Comparison of ENCODE assay signal across 11 cellular contexts in the genomic region with DNA sequence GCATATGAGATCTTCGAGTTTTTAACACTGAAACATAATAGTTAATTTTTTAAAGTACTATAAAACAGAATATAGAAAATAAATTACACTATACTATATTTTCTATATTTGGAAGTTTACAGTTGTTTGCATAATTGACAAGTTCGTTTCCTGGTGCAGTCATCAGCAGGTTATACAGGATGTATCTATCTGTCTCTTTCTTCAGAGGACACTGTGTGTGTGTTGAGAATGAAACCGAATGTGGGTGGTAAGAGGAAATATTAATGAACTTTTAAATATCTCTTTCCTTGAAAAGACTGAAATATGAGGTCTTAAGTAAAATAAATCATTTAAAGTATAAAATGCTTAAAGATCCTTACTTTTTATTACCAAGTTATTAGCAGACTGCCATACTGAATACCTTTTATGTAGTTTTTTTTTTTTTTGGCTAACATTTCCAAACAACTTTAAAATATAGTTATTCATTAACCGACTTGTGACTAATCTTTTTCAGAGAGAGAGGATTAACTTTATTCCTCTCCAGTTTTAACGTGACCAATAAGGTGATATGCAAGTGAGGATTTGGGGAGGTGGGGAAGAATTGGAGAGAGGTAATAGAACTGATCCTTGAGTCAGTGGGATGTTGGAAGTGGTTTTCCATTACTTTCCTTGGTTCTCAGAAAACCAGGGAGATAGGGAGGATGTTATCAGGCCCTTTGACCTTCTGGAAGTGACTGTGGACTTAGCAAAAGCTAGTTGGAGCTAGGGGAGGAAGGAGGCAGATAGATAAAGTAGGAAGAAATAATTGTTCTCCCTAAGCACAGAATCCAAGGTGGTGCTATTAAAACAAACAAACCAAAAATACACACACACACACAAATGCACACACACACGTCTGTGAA.
DNase-seq lines count a peak whose midpoint lies in the region; ATAC-seq, FAIRE-seq and TF ChIP-seq lines count a peak whose summit lies in the region.
"Had no signal": no experiment of that assay in that cellular context is flagged by ENCODE, and none has a peak within 500 bp of the region (broad histone marks: within the 10 kb centered on the region; RNA-seq: fewer than 3 reads in every experiment).

No MANE protein-coding gene starts in this region.

- DNase-seq in MM.1S (peak; percentile 50), pancreas (peak in 1 of 6 donors; percentile 19), middle frontal gyrus (ENCODE audit: extremely low spot score, low spot score) (no peak)
- no peak for DNase-seq in stimulated activated CD4-positive, alpha-beta T cell treated with anti-CD3 and anti-CD28 coated beads, Interleukin-4, amount 100 ng/mL, for 4 hours
- DNase-seq in activated CD8-positive, alpha-beta memory T cell treated with anti-CD3 and anti-CD28 coated beads, Interleukin-2, amount 50 U/mL, for 48 hours, result no peak
- no peak for DNase-seq in NK-92 treated with Interleukin-12 subunit alpha and Interleukin-12 subunit beta, amount 100 ng/mL, for 24 hours (lab: John Stamatoyannopoulos, UW)
- DNase-seq: natural killer cell had no signal

- FAIRE-seq in pancreas (lab: Jason Lieb, UNC), result peak; percentile 49
- FAIRE-seq: colon had no signal

- H3K9me3 ChIP-seq in MM.1S (replicated peaks; ENCODE audit: insufficient read depth, low read length) (no peaks in the 10 kb centered on the region; the same call in 1 of the 2 replicates), pancreas (no peaks in the 10 kb centered on the region)
- H3K9me3 ChIP-seq: HAP-1 had no signal

- ATAC-seq in GM19324 (IDR thresholded peaks at IDR 0.05; ENCODE audit: low FRiP score, unreplicated experiment) (peak; percentile 68), HG02884 (IDR thresholded peaks at IDR 0.05; ENCODE audit: unreplicated experiment) (peak; percentile 50), pancreas (peak; percentile 63 to 87 (median 70))
- ATAC-seq: natural killer cell had no signal

- H3K27ac ChIP-seq in MM.1S (ENCODE audit: low read length), result no peak overlapping the region
- H3K27ac ChIP-seq in pancreas, result peak overlapping the region in 2 of 4 donors; percentile 15 to 40

- no peaks in the 10 kb centered on the region for H3F3A ChIP-seq in MM.1S (ENCODE audit: insufficient read depth, low read length)

- no peak overlapping the region for H3K4me2 ChIP-seq in MM.1S (ENCODE audit: low read depth, low read length)

- no peak overlapping the region for H3K9ac ChIP-seq in MM.1S (ENCODE audit: low read length)

- H3K4me1 ChIP-seq in MM.1S (ENCODE audit: low read length), result peaks cover 6% of the 10 kb centered on the region; the same call in 1 of the 2 replicates
- peaks cover 0 to 11% (median 7%) of the 10 kb centered on the region in 3 donors for H3K4me1 ChIP-seq in pancreas

- H3K36me3 ChIP-seq in MM.1S (replicated peaks; ENCODE audit: insufficient read depth, low read length), result no peaks in the 10 kb centered on the region
- no peaks in the 10 kb centered on the region for H3K36me3 ChIP-seq in pancreas
- H3K36me3 ChIP-seq: HAP-1 had no signal

- TF ChIP-seq CTCF in MM.1S (IDR thresholded peaks at IDR 0.05; ENCODE audit: low read length), result no peak
- TF ChIP-seq CTCF in pancreas (IDR thresholded peaks at IDR 0.05), result no peak

- H4K20me1 ChIP-seq in MM.1S (ENCODE audit: insufficient read depth, low read length), result no peaks in the 10 kb centered on the region

- intact Hi-C loops in pancreas (cut with DNase I), result no loop called here

- H3K9me2 ChIP-seq in MM.1S (replicated peaks; ENCODE audit: insufficient read depth, low read length), result no peaks in the 10 kb centered on the region

- no peaks in the 10 kb centered on the region for H3K79me2 ChIP-seq in MM.1S (ENCODE audit: low read length)

- 31 to 35% methylated on average over 6 of the region's 6 CpGs for WGBS in pancreas, 2 donors

- H3K27me3 ChIP-seq in MM.1S (replicated peaks; ENCODE audit: insufficient read depth, low read length) (no peaks in the 10 kb centered on the region), pancreas (no peaks in the 10 kb centered on the region)

- H3K4me3 ChIP-seq in MM.1S (ENCODE audit: low read length) (no peak overlapping the region), pancreas (no peak overlapping the region)
- H3K4me3 ChIP-seq: HAP-1 had no signal

- H2AFZ ChIP-seq in MM.1S (ENCODE audit: low read length), result 0 out of 2 replicates have a peak overlapping the region, but pooled peaks have one; percentile 11
